Comparison of ENCODE assay signal across 1 cellular context in the genomic region with DNA sequence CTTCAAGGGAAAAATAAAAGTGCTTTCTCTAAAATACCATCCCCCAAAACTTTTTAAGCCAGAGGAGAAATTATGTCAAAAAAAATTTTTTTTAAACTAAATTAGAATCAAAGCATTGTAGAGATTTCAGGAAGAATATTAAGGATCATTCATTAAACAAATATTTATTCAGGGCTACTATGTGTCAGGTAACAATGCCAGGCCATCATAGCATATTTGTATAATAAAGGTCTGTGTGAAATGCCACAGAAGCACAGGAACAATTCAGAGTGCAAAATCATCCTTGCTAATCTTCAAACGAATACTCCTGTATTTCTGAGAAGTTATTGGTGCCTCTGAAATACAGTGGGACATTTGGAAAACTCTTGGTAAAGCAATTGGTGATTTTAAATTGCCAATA.
TF ChIP-seq lines count a peak whose summit lies in the region.

No MANE protein-coding gene starts in this region.

TF ChIP-seq in GM23338, 12 proteins besides CTCF, POLR2A, EP300 and RAD21 (continued from another document):
- TF ChIP-seq EZH2phosphoT487 (IDR thresholded peaks at IDR 0.05; ENCODE audit: unreplicated experiment) = no peak
- TF ChIP-seq, protein P1, sequence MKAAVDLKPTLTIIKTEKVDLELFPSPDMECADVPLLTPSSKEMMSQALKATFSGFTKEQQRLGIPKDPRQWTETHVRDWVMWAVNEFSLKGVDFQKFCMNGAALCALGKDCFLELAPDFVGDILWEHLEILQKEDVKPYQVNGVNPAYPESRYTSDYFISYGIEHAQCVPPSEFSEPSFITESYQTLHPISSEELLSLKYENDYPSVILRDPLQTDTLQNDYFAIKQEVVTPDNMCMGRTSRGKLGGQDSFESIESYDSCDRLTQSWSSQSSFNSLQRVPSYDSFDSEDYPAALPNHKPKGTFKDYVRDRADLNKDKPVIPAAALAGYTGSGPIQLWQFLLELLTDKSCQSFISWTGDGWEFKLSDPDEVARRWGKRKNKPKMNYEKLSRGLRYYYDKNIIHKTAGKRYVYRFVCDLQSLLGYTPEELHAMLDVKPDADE (IDR thresholded peaks at IDR 0.05) = no peak
- TF ChIP-seq, protein P2, sequence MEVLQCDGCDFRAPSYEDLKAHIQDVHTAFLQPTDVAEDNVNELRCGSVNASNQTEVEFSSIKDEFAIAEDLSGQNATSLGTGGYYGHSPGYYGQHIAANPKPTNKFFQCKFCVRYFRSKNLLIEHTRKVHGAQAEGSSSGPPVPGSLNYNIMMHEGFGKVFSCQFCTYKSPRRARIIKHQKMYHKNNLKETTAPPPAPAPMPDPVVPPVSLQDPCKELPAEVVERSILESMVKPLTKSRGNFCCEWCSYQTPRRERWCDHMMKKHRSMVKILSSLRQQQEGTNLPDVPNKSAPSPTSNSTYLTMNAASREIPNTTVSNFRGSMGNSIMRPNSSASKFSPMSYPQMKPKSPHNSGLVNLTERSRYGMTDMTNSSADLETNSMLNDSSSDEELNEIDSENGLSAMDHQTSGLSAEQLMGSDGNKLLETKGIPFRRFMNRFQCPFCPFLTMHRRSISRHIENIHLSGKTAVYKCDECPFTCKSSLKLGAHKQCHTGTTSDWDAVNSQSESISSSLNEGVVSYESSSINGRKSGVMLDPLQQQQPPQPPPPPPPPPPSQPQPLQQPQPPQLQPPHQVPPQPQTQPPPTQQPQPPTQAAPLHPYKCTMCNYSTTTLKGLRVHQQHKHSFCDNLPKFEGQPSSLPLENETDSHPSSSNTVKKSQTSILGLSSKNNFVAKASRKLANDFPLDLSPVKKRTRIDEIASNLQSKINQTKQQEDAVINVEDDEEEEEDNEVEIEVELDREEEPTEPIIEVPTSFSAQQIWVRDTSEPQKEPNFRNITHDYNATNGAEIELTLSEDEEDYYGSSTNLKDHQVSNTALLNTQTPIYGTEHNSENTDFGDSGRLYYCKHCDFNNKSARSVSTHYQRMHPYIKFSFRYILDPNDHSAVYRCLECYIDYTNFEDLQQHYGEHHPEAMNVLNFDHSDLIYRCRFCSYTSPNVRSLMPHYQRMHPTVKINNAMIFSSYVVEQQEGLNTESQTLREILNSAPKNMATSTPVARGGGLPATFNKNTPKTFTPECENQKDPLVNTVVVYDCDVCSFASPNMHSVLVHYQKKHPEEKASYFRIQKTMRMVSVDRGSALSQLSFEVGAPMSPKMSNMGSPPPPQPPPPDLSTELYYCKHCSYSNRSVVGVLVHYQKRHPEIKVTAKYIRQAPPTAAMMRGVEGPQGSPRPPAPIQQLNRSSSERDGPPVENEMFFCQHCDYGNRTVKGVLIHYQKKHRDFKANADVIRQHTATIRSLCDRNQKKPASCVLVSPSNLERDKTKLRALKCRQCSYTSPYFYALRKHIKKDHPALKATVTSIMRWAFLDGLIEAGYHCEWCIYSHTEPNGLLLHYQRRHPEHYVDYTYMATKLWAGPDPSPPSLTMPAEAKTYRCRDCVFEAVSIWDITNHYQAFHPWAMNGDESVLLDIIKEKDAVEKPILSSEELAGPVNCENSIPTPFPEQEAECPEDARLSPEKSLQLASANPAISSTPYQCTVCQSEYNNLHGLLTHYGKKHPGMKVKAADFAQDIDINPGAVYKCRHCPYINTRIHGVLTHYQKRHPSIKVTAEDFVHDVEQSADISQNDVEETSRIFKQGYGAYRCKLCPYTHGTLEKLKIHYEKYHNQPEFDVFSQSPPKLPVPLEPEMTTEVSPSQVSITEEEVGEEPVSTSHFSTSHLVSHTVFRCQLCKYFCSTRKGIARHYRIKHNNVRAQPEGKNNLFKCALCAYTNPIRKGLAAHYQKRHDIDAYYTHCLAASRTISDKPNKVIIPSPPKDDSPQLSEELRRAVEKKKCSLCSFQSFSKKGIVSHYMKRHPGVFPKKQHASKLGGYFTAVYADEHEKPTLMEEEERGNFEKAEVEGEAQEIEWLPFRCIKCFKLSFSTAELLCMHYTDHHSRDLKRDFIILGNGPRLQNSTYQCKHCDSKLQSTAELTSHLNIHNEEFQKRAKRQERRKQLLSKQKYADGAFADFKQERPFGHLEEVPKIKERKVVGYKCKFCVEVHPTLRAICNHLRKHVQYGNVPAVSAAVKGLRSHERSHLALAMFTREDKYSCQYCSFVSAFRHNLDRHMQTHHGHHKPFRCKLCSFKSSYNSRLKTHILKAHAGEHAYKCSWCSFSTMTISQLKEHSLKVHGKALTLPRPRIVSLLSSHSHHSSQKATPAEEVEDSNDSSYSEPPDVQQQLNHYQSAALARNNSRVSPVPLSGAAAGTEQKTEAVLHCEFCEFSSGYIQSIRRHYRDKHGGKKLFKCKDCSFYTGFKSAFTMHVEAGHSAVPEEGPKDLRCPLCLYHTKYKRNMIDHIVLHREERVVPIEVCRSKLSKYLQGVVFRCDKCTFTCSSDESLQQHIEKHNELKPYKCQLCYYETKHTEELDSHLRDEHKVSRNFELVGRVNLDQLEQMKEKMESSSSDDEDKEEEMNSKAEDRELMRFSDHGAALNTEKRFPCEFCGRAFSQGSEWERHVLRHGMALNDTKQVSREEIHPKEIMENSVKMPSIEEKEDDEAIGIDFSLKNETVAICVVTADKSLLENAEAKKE (CRISPR knock-in tag; IDR thresholded peaks at IDR 0.05) = no peak
TF ChIP-seq in GM23338: peak in this region for 0.
